In the genomic region with DNA sequence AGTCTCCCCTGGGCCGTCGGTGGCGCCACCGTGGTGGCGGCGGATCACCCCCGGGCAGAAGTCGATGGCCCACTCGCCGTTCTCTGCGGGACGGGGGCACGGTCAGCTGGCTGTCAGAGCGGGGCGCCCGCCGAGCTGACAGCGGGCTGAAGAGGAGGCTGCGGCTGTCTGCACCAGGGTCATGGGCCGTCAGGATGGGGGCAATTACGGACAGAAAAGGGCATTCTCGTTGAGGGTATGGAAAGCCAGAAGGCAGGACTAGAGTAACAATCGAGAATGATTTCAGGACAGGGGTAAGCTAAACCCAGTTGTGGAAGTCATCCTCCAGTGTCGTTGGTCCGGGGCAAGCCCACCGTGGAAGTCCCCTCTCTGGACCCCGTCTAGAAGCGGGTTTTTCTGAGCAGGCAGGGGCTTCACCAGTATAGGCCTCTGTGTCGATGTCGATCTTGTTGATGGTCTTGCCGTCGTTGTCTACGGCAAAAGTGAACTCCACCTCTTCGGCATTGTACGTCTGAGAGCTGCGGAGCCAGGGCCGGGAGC, we compare ENCODE assay signal across 11 cellular contexts. TPM values are rescaled to one million over a fixed set of nuclear protein-coding genes. Genes with fewer than 3 reads are reported as not detected.
DNase-seq lines count a peak whose midpoint lies in the region; ATAC-seq and TF ChIP-seq lines count a peak whose summit lies in the region.
"Had no signal": no experiment of that assay in that cellular context is flagged by ENCODE, and none has a peak within 500 bp of the region (broad histone marks: within the 10 kb centered on the region; RNA-seq: fewer than 3 reads in every experiment).

No MANE protein-coding gene starts in this region.

- H3K27me3 Mint-ChIP-seq in GM23338 (ENCODE audit: insufficient read depth, low read depth, poor library complexity): peaks cover 29% of the 10 kb centered on the region
- peaks cover 0 to 2% (median 0%) of the 10 kb centered on the region in 5 donors for H3K27me3 Mint-ChIP-seq in naive thymus-derived CD8-positive, alpha-beta T cell

- H3K36me3 Mint-ChIP-seq in GM23338 (ENCODE audit: low read depth): peaks cover 1% of the 10 kb centered on the region; the same call in 2 of the 3 replicates
- H3K36me3 Mint-ChIP-seq in naive thymus-derived CD8-positive, alpha-beta T cell: peaks cover 0 to 8% (median 0%) of the 10 kb centered on the region in 3 donors

- DNase-seq in A673 (ENCODE audit: low spot score) (no peak), GM23338 (ENCODE audit: low spot score) (no peak), brain microvascular endothelial cell (no peak), middle frontal gyrus (ENCODE audit: extremely low spot score, low spot score) (no peak)
- DNase-seq in naive thymus-derived CD8-positive, alpha-beta T cell: peak in 3 of 10 donors; percentile 16 to 71 (median 50)
- DNase-seq in stimulated activated CD4-positive, alpha-beta T cell treated with anti-CD3 and anti-CD28 coated beads, Interleukin-15, amount 100 ng/mL, for 24 hours: no peak
- no peak for DNase-seq in stimulated activated naive CD4-positive, alpha-beta T cell treated with Interleukin-2 at 50 U/mL for 16 hours (lab: John Stamatoyannopoulos, UW)
- DNase-seq: Caco-2 had no signal

- ATAC-seq in GM23338: no peak
- peak in 1 of 2 donors; percentile 0 for ATAC-seq in naive thymus-derived CD8-positive, alpha-beta T cell
- no peak for ATAC-seq in GM21528 (IDR thresholded peaks at IDR 0.05; ENCODE audit: low FRiP score, unreplicated experiment)

- intact Hi-C loops in A673 (cut with micrococcal nuclease; ENCODE audit: unreplicated experiment): loop anchor here (5.0 kb wide), 1 partner anchor 169 kb away; a partner anchor contains a TSS

- H3K27me3 ChIP-seq in A673 (replicated peaks; ENCODE audit: insufficient read depth, low read depth, low read length, poor library complexity): no peaks in the 10 kb centered on the region
- H3K27me3 ChIP-seq in GM23338 (ENCODE audit: insufficient read depth): peaks cover 9% of the 10 kb centered on the region
- H3K27me3 ChIP-seq in brain microvascular endothelial cell (replicated peaks): no peaks in the 10 kb centered on the region

- no peaks in the 10 kb centered on the region for H3K9me2 ChIP-seq in GM23338 (ENCODE audit: insufficient read depth)

- H3K79me2 ChIP-seq in GM23338 (replicated peaks; ENCODE audit: insufficient read depth): no peaks in the 10 kb centered on the region

- CTCF ChIA-PET in A673 (lab: Charles Lee): no interaction called here

- H4K20me1 ChIP-seq in GM23338 (replicated peaks; ENCODE audit: insufficient read depth): no peaks in the 10 kb centered on the region

- H3K9me3 ChIP-seq in A673 (ENCODE audit: low read depth, low read length, poor library complexity, severe bottlenecking): no peaks in the 10 kb centered on the region
- H3K9me3 ChIP-seq: Caco-2 had no signal

- H3K4me1 ChIP-seq in A673 (ENCODE audit: insufficient read depth, low read length, poor library complexity, severe bottlenecking) (peaks cover 13% of the 10 kb centered on the region), GM23338 (ENCODE audit: insufficient read depth) (0 out of 2 replicates have a peak, but pooled peaks cover 5% of the 10 kb centered on the region)

- BruUV-seq in A673 (replicated peaks; lab: Mats Ljungman, UMichigan): TSS peak; percentile 13

- H3K4me3 ChIP-seq in A673 (ENCODE audit: low read depth, low read length, poor library complexity, severe bottlenecking) (no peak overlapping the region), GM23338 (peak overlapping the region; percentile 77), brain microvascular endothelial cell (ENCODE audit: low read depth, low read length) (peak overlapping the region; percentile 57)

- H3K27ac ChIP-seq in A673 (ENCODE audit: low read depth, low read length, poor library complexity, severe bottlenecking) (no peak overlapping the region), GM23338 (ENCODE audit: low read depth) (no peak overlapping the region), brain microvascular endothelial cell (no peak overlapping the region)

- peaks cover 21% of the 10 kb centered on the region for H3K4me1 Mint-ChIP-seq in GM23338
- peaks cover 26 to 43% (median 42%) of the 10 kb centered on the region in 4 donors for H3K4me1 Mint-ChIP-seq in naive thymus-derived CD8-positive, alpha-beta T cell

- TF ChIP-seq CTCF in A673 (conservative IDR thresholded peaks at IDR 0.05; ENCODE audit: low read depth, low read length) (no peak), GM23338 (conservative IDR thresholded peaks at IDR 0.05; ENCODE audit: low read depth in 2 of 2) (no peak), brain microvascular endothelial cell (IDR thresholded peaks at IDR 0.05; ENCODE audit: low read depth, low read length, missing control alignments) (no peak)

- no peaks in the 10 kb centered on the region for H3K9me3 Mint-ChIP-seq in GM23338
- H3K9me3 Mint-ChIP-seq in naive thymus-derived CD8-positive, alpha-beta T cell: no peaks in the 10 kb centered on the region

- peaks cover 31% of the 10 kb centered on the region for H3F3A ChIP-seq in GM23338 (replicated peaks; ENCODE audit: low read depth)

- H3K4me3 Mint-ChIP-seq in GM23338: peak overlapping the region; percentile 85; the same call in 2 of the 3 replicates
- peak overlapping the region; percentile 70 to 93 (median 88) for H3K4me3 Mint-ChIP-seq in naive thymus-derived CD8-positive, alpha-beta T cell

- in situ Hi-C loops in brain microvascular endothelial cell (cut with HindIII; ENCODE audit: low pct_ligation_motif_present, low sequenced_read_pairs): no loop called here

- POLR2A ChIA-PET in A673 (lab: Charles Lee; ENCODE audit: low non-redundant PET): no interaction called here
- POLR2A ChIA-PET in naive thymus-derived CD8-positive, alpha-beta T cell (lab: Charles Lee): interaction anchor here (0.8 to 3.9 kb wide), 7 partner anchors 39 to 758 kb away, joined by 3 to 26 read pairs (median 8); a partner anchor contains a TSS

- peak overlapping the region; percentile 95 for H3K4me2 ChIP-seq in GM23338

- no peak overlapping the region for H3K27ac Mint-ChIP-seq in GM23338
- peak overlapping the region in 9 of 10 donors; percentile 63 to 99 (median 97) for H3K27ac Mint-ChIP-seq in naive thymus-derived CD8-positive, alpha-beta T cell
- H3K27ac Mint-ChIP-seq: brain had no signal

- H2AFZ ChIP-seq in GM23338: no peak overlapping the region

- H3K36me3 ChIP-seq in A673 (ENCODE audit: insufficient read depth, low read length, poor library complexity, severe bottlenecking): peaks cover 5% of the 10 kb centered on the region
- no peaks in the 10 kb centered on the region; the same call in 1 of the 2 replicates for H3K36me3 ChIP-seq in GM23338 (ENCODE audit: insufficient read depth)
- H3K36me3 ChIP-seq in brain microvascular endothelial cell (replicated peaks): peaks cover 3% of the 10 kb centered on the region

TF ChIP-seq in GM23338, 12 proteins besides CTCF, POLR2A, EP300 and RAD21 (continues in another document):
- TF ChIP-seq STAT1 (IDR thresholded peaks at IDR 0.05; ENCODE audit: unreplicated experiment) (no peak), CREB1 (CRISPR knock-in tag; IDR thresholded peaks at IDR 0.05; ENCODE audit: low read depth) (no peak), POLR2AphosphoS5 (IDR thresholded peaks at IDR 0.05; ENCODE audit: low read depth) (no peak), ZNF331 (CRISPR knock-in tag; IDR thresholded peaks at IDR 0.05; ENCODE audit: low read depth) (no peak), JUNB (IDR thresholded peaks at IDR 0.05; ENCODE audit: unreplicated experiment) (no peak)
- TF ChIP-seq, protein P1, sequence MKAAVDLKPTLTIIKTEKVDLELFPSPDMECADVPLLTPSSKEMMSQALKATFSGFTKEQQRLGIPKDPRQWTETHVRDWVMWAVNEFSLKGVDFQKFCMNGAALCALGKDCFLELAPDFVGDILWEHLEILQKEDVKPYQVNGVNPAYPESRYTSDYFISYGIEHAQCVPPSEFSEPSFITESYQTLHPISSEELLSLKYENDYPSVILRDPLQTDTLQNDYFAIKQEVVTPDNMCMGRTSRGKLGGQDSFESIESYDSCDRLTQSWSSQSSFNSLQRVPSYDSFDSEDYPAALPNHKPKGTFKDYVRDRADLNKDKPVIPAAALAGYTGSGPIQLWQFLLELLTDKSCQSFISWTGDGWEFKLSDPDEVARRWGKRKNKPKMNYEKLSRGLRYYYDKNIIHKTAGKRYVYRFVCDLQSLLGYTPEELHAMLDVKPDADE (IDR thresholded peaks at IDR 0.05): no peak

RNA-seq across cellular contexts. Expression of a gene that starts 1.7 kb away (rescaled TPM):
- 0.21 and 0.79 TPM in 2 replicates for total RNA-seq in A673 (2021)
- total RNA-seq in GM23338 (2014; rRNA removed; shearing (Covaris generic)): 0.23 and 1.2 TPM in 2 replicates
- polyA plus RNA-seq in GM23338 (2016; fragmentation: Nextera tagmentation; extraction: Ambion mirVana): 0.24 and 0.50 TPM in 2 replicates
- total RNA-seq in naive thymus-derived CD8-positive, alpha-beta T cell: 1 to 10 TPM in 1 of 2 experiments, under 1 TPM in 1; 0.94 to 1.3 TPM
- polyA plus RNA-seq in naive thymus-derived CD8-positive, alpha-beta T cell: under 1 TPM; 0.19 to 0.58 (median 0.20) TPM
- total RNA-seq: Caco-2 had no signal

RNA-seq across cellular contexts. Expression of a gene that starts 1.8 kb away (rescaled TPM):
- 2.7 and 4.8 TPM in 2 replicates for total RNA-seq in A673 (2021)
- total RNA-seq in GM23338 (2014; rRNA removed; shearing (Covaris generic)): 3.6 and 5.9 TPM in 2 replicates
- 0.78 and 1.9 TPM in 2 replicates for polyA plus RNA-seq in GM23338 (2016; fragmentation: Nextera tagmentation; extraction: Ambion mirVana)
- total RNA-seq in naive thymus-derived CD8-positive, alpha-beta T cell: 1 to 10 TPM; 5.7 TPM
- 1 to 10 TPM; 1.5 to 1.8 (median 1.6) TPM for polyA plus RNA-seq in naive thymus-derived CD8-positive, alpha-beta T cell

RNA-seq across cellular contexts. Expression of a gene that starts 30.9 kb away (rescaled TPM):
- not detected in 2 replicates for total RNA-seq in A673 (2021)
- total RNA-seq in GM23338 (2014; rRNA removed; shearing (Covaris generic)): not detected in 2 replicates
- polyA plus RNA-seq in GM23338 (2016; fragmentation: Nextera tagmentation; extraction: Ambion mirVana): 0.14 and 0.24 TPM in 2 replicates
- not detected for total RNA-seq in naive thymus-derived CD8-positive, alpha-beta T cell
- polyA plus RNA-seq in naive thymus-derived CD8-positive, alpha-beta T cell: under 1 TPM in 2 of 3 donors, not detected in 1; 0.08 to 0.13 TPM
- total RNA-seq: Caco-2, fibroblast of villous mesenchyme had no signal

RNA-seq across cellular contexts. Expression of a gene that starts 38.7 kb away (rescaled TPM):
- total RNA-seq in A673 (2021): 113 and 129 TPM in 2 replicates
- total RNA-seq in GM23338 (2014; rRNA removed; shearing (Covaris generic)): 70.4 and 73.6 TPM in 2 replicates
- 35.7 and 37.8 TPM in 2 replicates for polyA plus RNA-seq in GM23338 (2016; fragmentation: Nextera tagmentation; extraction: Ambion mirVana)
- 10 to 100 TPM; 42.5 to 45.0 TPM for total RNA-seq in naive thymus-derived CD8-positive, alpha-beta T cell
- polyA plus RNA-seq in naive thymus-derived CD8-positive, alpha-beta T cell: 10 to 100 TPM; 75.3 to 78.6 (median 77.6) TPM

RNA-seq across cellular contexts. Expression of a gene that starts 38.9 kb away (rescaled TPM):
- 77.3 and 78.8 TPM in 2 replicates for total RNA-seq in A673 (2021)
- 84.4 and 87.0 TPM in 2 replicates for total RNA-seq in GM23338 (2014; rRNA removed; shearing (Covaris generic))
- polyA plus RNA-seq in GM23338 (2016; fragmentation: Nextera tagmentation; extraction: Ambion mirVana): 60.1 and 61.2 TPM in 2 replicates
- total RNA-seq in naive thymus-derived CD8-positive, alpha-beta T cell: 100 to 1,000 TPM; 143 to 145 TPM
- polyA plus RNA-seq in naive thymus-derived CD8-positive, alpha-beta T cell: 10 to 100 TPM; 30.3 to 50.0 (median 32.2) TPM
